11 cellular contexts compared by ENCODE assay signal in the genomic region with DNA sequence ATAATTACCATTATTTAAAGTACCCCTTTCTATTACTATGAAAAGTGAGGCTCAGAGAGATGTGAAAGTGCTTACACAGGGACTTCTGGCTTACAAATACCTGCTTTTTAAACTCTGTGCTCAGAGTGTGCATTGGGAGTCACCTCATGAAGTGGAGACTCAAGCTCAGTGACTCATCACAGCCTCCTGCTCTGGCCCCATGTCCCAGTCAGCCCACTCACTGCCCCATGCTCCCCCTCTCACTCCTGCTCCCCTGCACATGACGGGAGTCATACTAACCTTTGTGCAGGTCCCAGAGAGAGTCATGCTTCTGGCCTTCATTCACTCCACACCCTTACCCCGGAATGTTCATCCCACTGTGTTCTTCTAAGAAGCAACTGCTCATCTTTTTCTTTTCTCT. TPM values are rescaled to one million over a fixed set of nuclear protein-coding genes. Genes with fewer than 3 reads are reported as not detected.
DNase-seq lines count a peak whose midpoint lies in the region; ATAC-seq and TF ChIP-seq lines count a peak whose summit lies in the region.
"Had no signal": no experiment of that assay in that cellular context is flagged by ENCODE, and none has a peak within 500 bp of the region (broad histone marks: within the 10 kb centered on the region; RNA-seq: fewer than 3 reads in every experiment).

No MANE protein-coding gene starts in this region.

- ATAC-seq in sciatic nerve (no peak), HG03469 (IDR thresholded peaks at IDR 0.05; ENCODE audit: unreplicated experiment) (no peak)

- in situ Hi-C loops in GM13976 (cut with MboI; ENCODE audit: low sequenced_read_pairs, unreplicated experiment): loop anchor here (10.0 kb wide), 1 partner anchor 93 kb away; no protein-coding TSS in a partner anchor

- no peak for TF ChIP-seq CTCF in GM13976 (IDR thresholded peaks at IDR 0.05; ENCODE audit: borderline replicate concordance, control extremely low read depth, extremely low read depth, insufficient read depth, missing control alignments)
- TF ChIP-seq CTCF in choroid plexus epithelial cell (conservative IDR thresholded peaks at IDR 0.05; ENCODE audit: low read depth, low read length): no peak

- DNase-seq in GM13976 (ENCODE audit: low spot score): peak; percentile 43
- peak; percentile 80 for DNase-seq in M059J (ENCODE audit: low read depth)
- DNase-seq in choroid plexus epithelial cell (ENCODE audit: low read depth): peak; percentile 65
- DNase-seq in renal cortical epithelial cell (ENCODE audit: low read depth): peak; percentile 94
- no peak for DNase-seq in sciatic nerve (ENCODE audit: low spot score)
- DNase-seq in effector CD8-positive, alpha-beta T cell (lab: John Stamatoyannopoulos, UW): no peak
- DNase-seq: activated CD8-positive, alpha-beta memory T cell treated with anti-CD3 and anti-CD28 coated beads, Interleukin-2, amount 50 U/mL, for 48 hours; DMS153 had no signal

- intact Hi-C loops in sciatic nerve (cut with DNase I): no loop called here

- no peak overlapping the region for H3K4me3 ChIP-seq in choroid plexus epithelial cell (ENCODE audit: low read depth, low read length)

RNA-seq across cellular contexts. Expression of gene CCR1, which starts 20.2 kb away (rescaled TPM):
- total RNA-seq in M059J (2014; rRNA removed; shearing (Covaris generic)): 5.6 and 7.3 TPM in 2 replicates
- total RNA-seq in renal cortical epithelial cell (0.15 TPM in 1 of 2 replicates, not detected in the other), sciatic nerve (16.5 TPM)

RNA-seq across cellular contexts. Expression of gene CCR3, which starts 54.4 kb away (rescaled TPM):
- 0.20 TPM in 1 of 2 replicates, not detected in the other for total RNA-seq in M059J (2014; rRNA removed; shearing (Covaris generic))
- total RNA-seq in renal cortical epithelial cell (not detected in 2 replicates), sciatic nerve (not detected)
- total RNA-seq: mucosa of gallbladder, NCI-H460 had no signal

Comparison
In these comparisons a context has a peak if more than half of its experiments do, and no peak if none do; other contexts are left out.
1. DNase-seq: peak in GM13976 (single experiment), M059J (single experiment), choroid plexus epithelial cell (single experiment) and renal cortical epithelial cell (single experiment); none in sciatic nerve (single experiment) and effector CD8-positive, alpha-beta T cell (single experiment).